14 cellular contexts compared by ENCODE assay signal in genomic region chr17:78557598-78558039, GRCh38. TPM values are rescaled to one million over a fixed set of nuclear protein-coding genes. Genes with fewer than 3 reads are reported as not detected.
DNase-seq lines count a peak whose midpoint lies in the region; ATAC-seq, FAIRE-seq and TF ChIP-seq lines count a peak whose summit lies in the region.
"Had no signal": no experiment of that assay in that cellular context is flagged by ENCODE, and none has a peak within 500 bp of the region (broad histone marks: within the 10 kb centered on the region; RNA-seq: fewer than 3 reads in every experiment).

No MANE protein-coding gene starts in this region.

- H3K4me2 ChIP-seq in HepG2 (ENCODE audit: low read depth, low read length) (peak overlapping the region; percentile 64), fibroblast of lung (ENCODE audit: extremely low read depth, insufficient read depth, low read length) (no peak overlapping the region)

- TF ChIP-seq CTCF in HepG2 (CRISPR knock-in tag; IDR thresholded peaks at IDR 0.05) = no peak
- no peak for TF ChIP-seq CTCF in right lobe of liver (IDR thresholded peaks at IDR 0.05)
- no peak for TF ChIP-seq CTCF in fibroblast of lung (conservative IDR thresholded peaks at IDR 0.05 in 1 of 2, IDR thresholded peaks at IDR 0.05 in 1 of 2; ENCODE audit: low read depth in 1 of 2, low read length in 2 of 2)

- TF ChIP-seq POLR2A in HepG2 (IDR thresholded peaks at IDR 0.05; ENCODE audit: insufficient read depth in 1 of 2, low read depth in 2 of 2, low read length in 2 of 2) = no peak
- TF ChIP-seq POLR2A in right lobe of liver (IDR thresholded peaks at IDR 0.05) = no peak

- ATAC-seq in HepG2 (peak; percentile 36), right lobe of liver (no peak), GM18517 (IDR thresholded peaks at IDR 0.05; ENCODE audit: unreplicated experiment) (no peak), HG02870 (IDR thresholded peaks at IDR 0.05; ENCODE audit: unreplicated experiment) (no peak)

- in situ Hi-C loops in HepG2 (cut with HindIII; ENCODE audit: extremely low pct_ligation_motif_present, low pct_unique_long_range_greater_than_20kb) = no loop called here

- TF ChIP-seq RAD21 in HepG2 (CRISPR knock-in tag; IDR thresholded peaks at IDR 0.05) = no peak

- TF ChIP-seq EP300 in HepG2 (IDR thresholded peaks at IDR 0.05; ENCODE audit: low read depth in 2 of 2, low read length in 2 of 2) (no peak), HepG2 (CRISPR knock-in tag; IDR thresholded peaks at IDR 0.05; ENCODE audit: borderline replicate concordance) (no peak)

- peak overlapping the region in 1 of 3 experiments; percentile 14; a peak in 1 of 6 replicates for H3K4me3 ChIP-seq in HepG2 (replicated peaks in 1 of 3; ENCODE audit: insufficient read depth in 1 of 3, low read depth in 2 of 3, low read length in 3 of 3)
- H3K4me3 ChIP-seq in right lobe of liver = no peak overlapping the region
- no peak overlapping the region for H3K4me3 ChIP-seq in fibroblast of lung (replicated peaks in 1 of 4; ENCODE audit: control extremely low read depth in 1 of 4, insufficient read depth in 1 of 4, low read depth in 3 of 4, low read length in 4 of 4)
- H3K4me3 ChIP-seq: cardiac muscle cell, lower lobe of right lung had no signal

- H3K27me3 ChIP-seq in HepG2 (ENCODE audit: control insufficient read depth in 1 of 2, insufficient read depth in 2 of 2, low read length in 2 of 2) (no peaks in the 10 kb centered on the region; a peak in 1 of 5 replicates), right lobe of liver (no peaks in the 10 kb centered on the region), fibroblast of lung (ENCODE audit: control insufficient read depth, insufficient read depth, low read length) (peaks cover 5% of the 10 kb centered on the region)
- H3K27me3 ChIP-seq: cardiac muscle cell had no signal

- intact Hi-C loops in HepG2 (cut with micrococcal nuclease; ENCODE audit: unreplicated experiment) (loop anchor here (1.0 to 5.0 kb wide), 2 partner anchors 35 to 44 kb away; no protein-coding TSS in a partner anchor), right lobe of liver (cut with DNase I) (no loop called here)

- TSS peak; percentile 83 for BruUV-seq in HepG2 (replicated peaks; lab: Mats Ljungman, UMichigan)

- H3K27ac ChIP-seq in HepG2 (ENCODE audit: extremely low read length, insufficient read depth, low read length) (peak overlapping the region; percentile 31), right lobe of liver (no peak overlapping the region), fibroblast of lung (ENCODE audit: insufficient read depth, low read length) (no peak overlapping the region)
- H3K27ac ChIP-seq: cardiac muscle cell, lower lobe of right lung, VCaP had no signal

- DNase-seq in HepG2 (ENCODE audit: low spot score) = no peak
- DNase-seq in right lobe of liver = no peak
- DNase-seq in RPMI7951 (ENCODE audit: low read depth) = peak; percentile 78
- peak; percentile 36 to 78 for DNase-seq in fibroblast of lung (ENCODE audit: low read depth in 2 of 2)
- peak; percentile 40 for DNase-seq in urothelium cell line (ENCODE audit: low spot score)
- no peak for DNase-seq in activated CD4-positive, alpha-beta T cell treated with anti-CD3 and anti-CD28 coated beads, Interleukin-2, amount 50 U/mL, for 4 hours
- DNase-seq: lower lobe of right lung, NCI-H146 had no signal

- H3K79me2 ChIP-seq in HepG2 (ENCODE audit: insufficient read depth, low read length) = no peaks in the 10 kb centered on the region
- no peaks in the 10 kb centered on the region for H3K79me2 ChIP-seq in fibroblast of lung (ENCODE audit: control insufficient read depth, insufficient read depth, low read length)

- H3K36me3 ChIP-seq in HepG2 (replicated peaks in 1 of 2; ENCODE audit: control insufficient read depth in 1 of 2, insufficient read depth in 2 of 2, low read length in 2 of 2) (no peaks in the 10 kb centered on the region), right lobe of liver (no peaks in the 10 kb centered on the region), fibroblast of lung (ENCODE audit: control insufficient read depth, insufficient read depth, low read length) (no peaks in the 10 kb centered on the region)
- H3K36me3 ChIP-seq: cardiac muscle cell, lower lobe of right lung had no signal

- FAIRE-seq in HepG2 (lab: Jason Lieb, UNC) (no peak), urothelium cell line (lab: Jason Lieb, UNC) (no peak)
- FAIRE-seq: frontal cortex had no signal

- H4K20me1 ChIP-seq in HepG2 (ENCODE audit: insufficient read depth, low read length) = no peaks in the 10 kb centered on the region
- H4K20me1 ChIP-seq in fibroblast of lung (ENCODE audit: control insufficient read depth, extremely low read depth, insufficient read depth, low read length) = no peaks in the 10 kb centered on the region

- POLR2A ChIA-PET in HepG2 (lab: Yijun Ruan, JAX) = interaction anchor here (0.6 to 1.7 kb wide), 6 partner anchors 9 to 84 kb away, joined by 3 to 4 read pairs (median 3); no protein-coding TSS in a partner anchor

- no peaks in the 10 kb centered on the region for H3K9me3 ChIP-seq in HepG2 (ENCODE audit: low read length)
- no peaks in the 10 kb centered on the region for H3K9me3 ChIP-seq in right lobe of liver
- no peaks in the 10 kb centered on the region for H3K9me3 ChIP-seq in fibroblast of lung (ENCODE audit: control insufficient read depth, insufficient read depth, low read depth, low read length)
- H3K9me3 ChIP-seq: lower lobe of right lung had no signal

- 18% methylated on average over 2 of the region's 2 CpGs for WGBS in HepG2 (ENCODE audit: low lambda C conversion rate)
- WGBS in right lobe of liver (ENCODE audit: insufficient coverage, low coverage, low lambda C conversion rate, missing lambda C conversion rate) = 26% methylated on average over 2 of the region's 2 CpGs

- CTCF ChIA-PET in HepG2 (lab: Yijun Ruan, JAX; ENCODE audit: low intra/inter-chr PET ratio, low total read pairs) = no interaction called here

- H3K4me1 ChIP-seq in HepG2 (ENCODE audit: insufficient read depth, low read length) (peaks cover 32% of the 10 kb centered on the region), right lobe of liver (no peaks in the 10 kb centered on the region), fibroblast of lung (ENCODE audit: control insufficient read depth, extremely low read depth, insufficient read depth, low read length) (peaks cover 5% of the 10 kb centered on the region)
- H3K4me1 ChIP-seq: lower lobe of right lung had no signal

- H2AFZ ChIP-seq in HepG2 (ENCODE audit: low read length) (peak overlapping the region; percentile 2), fibroblast of lung (ENCODE audit: low read length) (no peak overlapping the region)

- H3K9ac ChIP-seq in HepG2 (ENCODE audit: insufficient read depth, low read depth, low read length) (no peak overlapping the region), fibroblast of lung (ENCODE audit: insufficient read depth, low read length) (no peak overlapping the region)

TF ChIP-seq in HepG2, 621 proteins besides CTCF, POLR2A, EP300 and RAD21:
- TF ChIP-seq ZNF547 (CRISPR knock-in tag; IDR thresholded peaks at IDR 0.05) = no peak
- 0 out of 2 replicates have a peak, but pooled peaks have one; percentile 3 for TF ChIP-seq ZMYM2 (CRISPR knock-in tag; IDR thresholded peaks at IDR 0.05)
- no peak for TF ChIP-seq ZNF660 (CRISPR knock-in tag; IDR thresholded peaks at IDR 0.05; ENCODE audit: borderline replicate concordance, low read depth)

RNA-seq across cellular contexts. Expression of gene DNAH17, which starts 19.6 kb away (rescaled TPM):
- total RNA-seq in HepG2 (2016; rRNA removed; fragmentation: Illumina TruSeq; extraction: Trizol) (0.86 and 0.90 TPM in 2 replicates), right lobe of liver (under 1 TPM in 1 of 6 experiments, not detected in 5; 0.04 TPM), fibroblast of lung (not detected in 2 replicates)
- 0.51 and 0.79 TPM in 2 replicates for total RNA-seq in HepG2 (2016; cell fraction: cytosol; rRNA removed; fragmentation: Illumina TruSeq; extraction: Trizol; ENCODE audit: low read depth)
- total RNA-seq in HepG2 (2016; cell fraction: insoluble cytoplasmic fraction; rRNA removed; fragmentation: Illumina TruSeq; extraction: Trizol) = 0.28 and 1.4 TPM in 2 replicates
- 0.34 and 0.46 TPM in 2 replicates for total RNA-seq in HepG2 (2016; cell fraction: membrane; rRNA removed; fragmentation: Illumina TruSeq; extraction: Trizol)
- 1.9 and 2.2 TPM in 2 replicates for total RNA-seq in HepG2 (2016; cell fraction: nucleus; rRNA removed; fragmentation: Illumina TruSeq; extraction: Trizol)
- polyA plus RNA-seq in HepG2 (2011; rRNA removed) (1.6 and 1.8 TPM in 2 replicates), fibroblast of lung (not detected in 2 replicates)
- 0.98 and 1.4 TPM in 2 replicates for polyA plus RNA-seq in HepG2 (2011; cell fraction: cytosol; rRNA removed)
- 8.8 and 9.2 TPM in 2 replicates for polyA plus RNA-seq in HepG2 (2011; cell fraction: nucleus; rRNA removed)
- polyA plus RNA-seq in HepG2 (2012) = 3.3 and 4.0 TPM in 2 replicates
- 0.34 and 0.66 TPM in 2 replicates for polyA plus RNA-seq in HepG2 (2016; cell fraction: cytosol; fragmentation: Illumina TruSeq; extraction: Trizol; ENCODE audit: low read depth)
- 1.1 and 1.3 TPM in 2 replicates for polyA plus RNA-seq in HepG2 (2016; cell fraction: insoluble cytoplasmic fraction; fragmentation: Illumina TruSeq; extraction: Trizol; ENCODE audit: low read depth)
- 0.31 and 1.2 TPM in 2 replicates for polyA plus RNA-seq in HepG2 (2016; cell fraction: membrane; fragmentation: Illumina TruSeq; extraction: Trizol; ENCODE audit: low read depth)
- 2.7 and 3.1 TPM in 2 replicates for polyA plus RNA-seq in HepG2 (2016; cell fraction: nucleus; fragmentation: Illumina TruSeq; extraction: Trizol; ENCODE audit: insufficient read depth, low read depth)
- 2.5 and 3.0 TPM in 2 replicates for polyA minus RNA-seq in HepG2 (2011; rRNA and poly(A)+ RNA removed; ENCODE audit: low replicate concordance)
- polyA minus RNA-seq in HepG2 (2011; cell fraction: cytosol; rRNA and poly(A)+ RNA removed) = 0.89 and 1.5 TPM in 2 replicates
- polyA minus RNA-seq in HepG2 (2011; cell fraction: nucleus; rRNA and poly(A)+ RNA removed) = 6.1 and 6.3 TPM in 2 replicates
- 0.12 and 0.59 TPM in 2 replicates for total RNA-seq in RPMI7951 (2014; rRNA removed; shearing (Covaris generic))
- polyA plus RNA-seq in fibroblast of lung (2012) = 0.15 and 0.61 TPM in 2 replicates
- not detected in 2 replicates for polyA minus RNA-seq in fibroblast of lung (ENCODE audit: low replicate concordance)
- total RNA-seq: cardiac muscle cell had no signal
- polyA plus RNA-seq: AG04450 had no signal

Comparison
In these comparisons a context has a peak if more than half of its experiments do, and no peak if none do; other contexts are left out.
1. DNase-seq: peak in RPMI7951 (single experiment), fibroblast of lung (2 of 2) and urothelium cell line (single experiment); none in HepG2 (single experiment), right lobe of liver (0 of 3) and activated CD4-positive, alpha-beta T cell treated with anti-CD3 and anti-CD28 coated beads, Interleukin-2, amount 50 U/mL, for 4 hours (0 of 2).